ENCODE assay signal across 1 cellular context in the genomic region with DNA sequence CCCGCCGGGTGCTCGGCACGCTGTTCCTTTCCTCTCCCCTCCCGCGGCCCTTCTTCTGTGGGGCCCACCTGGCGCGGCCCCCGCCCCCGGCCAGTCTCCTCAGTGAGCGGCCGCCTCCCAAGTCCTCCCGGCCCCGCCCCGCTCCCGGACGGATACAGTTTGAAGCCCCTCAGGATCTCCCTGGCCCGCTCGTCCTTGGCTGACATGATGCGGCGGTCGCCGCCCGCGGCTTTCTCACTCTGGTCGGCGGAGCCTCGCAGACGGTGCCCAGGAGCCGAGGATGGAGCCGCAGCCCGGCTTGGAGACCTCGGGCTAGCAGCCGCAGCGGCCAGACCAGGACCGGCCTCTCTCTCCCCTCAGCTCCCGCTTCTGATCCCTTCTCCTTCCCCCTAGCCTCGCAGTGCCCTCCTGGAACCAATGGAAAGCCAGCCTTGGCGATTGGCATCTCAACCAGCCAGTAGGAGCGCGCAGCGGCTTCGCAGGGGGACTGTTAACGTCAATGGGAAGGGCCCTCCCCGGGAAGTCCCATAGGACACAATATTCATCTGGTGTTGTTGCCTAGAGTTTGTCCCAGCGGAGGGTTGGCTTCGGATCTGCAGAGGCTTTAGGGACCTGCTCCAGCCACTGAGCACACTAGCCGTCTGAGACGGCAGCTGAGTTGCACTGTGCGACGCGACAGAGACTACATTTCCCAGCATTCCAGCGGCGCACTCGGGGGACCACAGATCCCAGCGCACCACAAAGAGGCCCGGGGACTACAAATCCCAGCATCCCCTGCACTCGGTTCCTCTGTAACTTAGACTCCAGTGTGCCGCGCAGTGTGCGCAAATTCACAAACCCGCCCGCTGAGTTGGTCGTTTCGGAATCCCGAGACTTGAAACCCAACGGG.
TF ChIP-seq lines count a peak whose summit lies in the region.

Gene PDE6D (minus strand): TSS at position 374 of the 889 bp plus-strand sequence. CDS start 168 bp downstream, at position 206.

TF ChIP-seq in HEK293, 187 proteins besides CTCF, POLR2A, EP300 and RAD21 (continued from another document and continues in another):
- TF ChIP-seq ZNF211 (tag by site-specific recombination; IDR thresholded peaks at IDR 0.05; ENCODE audit: low read depth), result no peak
- peak; percentile 57; the same call in 1 of the 2 replicates for TF ChIP-seq ZBTB20 (tag by site-specific recombination; IDR thresholded peaks at IDR 0.05)
- no peak for TF ChIP-seq ZNF48 (tag by site-specific recombination; IDR thresholded peaks at IDR 0.05)
- no peak for TF ChIP-seq ZFP41 (tag by site-specific recombination; IDR thresholded peaks at IDR 0.05; ENCODE audit: borderline replicate concordance)
- no peak for TF ChIP-seq ZNF792 (tag by site-specific recombination; IDR thresholded peaks at IDR 0.05)
- no peak for TF ChIP-seq ZNF404 (tag by site-specific recombination; IDR thresholded peaks at IDR 0.05)
- peak; percentile 53; the same call in 1 of the 2 replicates for TF ChIP-seq YY1 (tag by site-specific recombination; IDR thresholded peaks at IDR 0.05)
- TF ChIP-seq ZNF670 (tag by site-specific recombination; IDR thresholded peaks at IDR 0.05; ENCODE audit: low read depth), result no peak
- TF ChIP-seq PRDM2 (tag by site-specific recombination; IDR thresholded peaks at IDR 0.05; ENCODE audit: borderline replicate concordance), result no peak
- no peak for TF ChIP-seq TSHZ1 (tag by site-specific recombination; IDR thresholded peaks at IDR 0.05; ENCODE audit: borderline replicate concordance)
- TF ChIP-seq ZSCAN16 (tag by site-specific recombination; IDR thresholded peaks at IDR 0.05), result no peak
- TF ChIP-seq ZNF24 (tag by site-specific recombination; IDR thresholded peaks at IDR 0.05), result no peak
- no peak for TF ChIP-seq HOXA7 (CRISPR knock-in tag; IDR thresholded peaks at IDR 0.05; ENCODE audit: borderline replicate concordance)
- no peak for TF ChIP-seq ZNF114 (tag by site-specific recombination; IDR thresholded peaks at IDR 0.05)
- TF ChIP-seq, protein P1, sequence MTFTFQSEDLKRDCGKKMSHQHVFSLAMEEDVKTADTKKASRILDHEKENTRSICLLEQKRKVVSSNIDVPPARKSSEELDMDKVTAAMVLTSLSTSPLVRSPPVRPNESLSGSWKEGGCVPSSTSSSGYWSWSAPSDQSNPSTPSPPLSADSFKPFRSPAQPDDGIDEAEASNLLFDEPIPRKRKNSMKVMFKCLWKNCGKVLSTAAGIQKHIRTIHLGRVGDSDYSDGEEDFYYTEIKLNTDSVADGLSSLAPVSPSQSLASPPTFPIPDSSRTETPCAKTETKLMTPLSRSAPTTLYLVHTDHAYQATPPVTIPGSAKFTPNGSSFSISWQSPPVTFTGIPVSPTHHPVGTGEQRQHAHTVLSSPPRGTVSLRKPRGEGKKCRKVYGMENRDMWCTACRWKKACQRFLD (tag by site-specific recombination; IDR thresholded peaks at IDR 0.05), result no peak
- peak; percentile 99 for TF ChIP-seq ZNF76 (tag by site-specific recombination; IDR thresholded peaks at IDR 0.05; ENCODE audit: borderline replicate concordance, low read depth)
- TF ChIP-seq ZNF488 (tag by site-specific recombination; IDR thresholded peaks at IDR 0.05), result no peak
- TF ChIP-seq MZF1 (tag by site-specific recombination; IDR thresholded peaks at IDR 0.05; ENCODE audit: borderline replicate concordance), result no peak
- no peak for TF ChIP-seq ZNF518A (tag by site-specific recombination; conservative IDR thresholded peaks at IDR 0.05; ENCODE audit: low read depth)
- peak; percentile 93 for TF ChIP-seq PATZ1 (tag by site-specific recombination; IDR thresholded peaks at IDR 0.05)
- TF ChIP-seq ZNF776 (tag by site-specific recombination; IDR thresholded peaks at IDR 0.05; ENCODE audit: borderline replicate concordance), result no peak
- TF ChIP-seq ZNF513 (tag by site-specific recombination; IDR thresholded peaks at IDR 0.05), result no peak
- peak; percentile 89 for TF ChIP-seq IKZF3 (tag by site-specific recombination; IDR thresholded peaks at IDR 0.05)
- TF ChIP-seq GLI4 (tag by site-specific recombination; IDR thresholded peaks at IDR 0.05), result no peak
- TF ChIP-seq ZNF157 (tag by site-specific recombination; IDR thresholded peaks at IDR 0.05), result no peak
- no peak for TF ChIP-seq ZNF585B (tag by site-specific recombination; IDR thresholded peaks at IDR 0.05)
- peak; percentile 51 for TF ChIP-seq KLF8 (tag by site-specific recombination; IDR thresholded peaks at IDR 0.05)
- TF ChIP-seq ZNF423 (tag by site-specific recombination; IDR thresholded peaks at IDR 0.05), result no peak
- TF ChIP-seq KLF1 (tag by site-specific recombination; IDR thresholded peaks at IDR 0.05), result no peak; the same call in none of the 2 replicates
- no peak for TF ChIP-seq ZNF624 (tag by site-specific recombination; IDR thresholded peaks at IDR 0.05)
- TF ChIP-seq OSR2 (tag by site-specific recombination; IDR thresholded peaks at IDR 0.05), result 0 out of 2 replicates have a peak, but pooled peaks have one; percentile 35
